In the genomic region with DNA sequence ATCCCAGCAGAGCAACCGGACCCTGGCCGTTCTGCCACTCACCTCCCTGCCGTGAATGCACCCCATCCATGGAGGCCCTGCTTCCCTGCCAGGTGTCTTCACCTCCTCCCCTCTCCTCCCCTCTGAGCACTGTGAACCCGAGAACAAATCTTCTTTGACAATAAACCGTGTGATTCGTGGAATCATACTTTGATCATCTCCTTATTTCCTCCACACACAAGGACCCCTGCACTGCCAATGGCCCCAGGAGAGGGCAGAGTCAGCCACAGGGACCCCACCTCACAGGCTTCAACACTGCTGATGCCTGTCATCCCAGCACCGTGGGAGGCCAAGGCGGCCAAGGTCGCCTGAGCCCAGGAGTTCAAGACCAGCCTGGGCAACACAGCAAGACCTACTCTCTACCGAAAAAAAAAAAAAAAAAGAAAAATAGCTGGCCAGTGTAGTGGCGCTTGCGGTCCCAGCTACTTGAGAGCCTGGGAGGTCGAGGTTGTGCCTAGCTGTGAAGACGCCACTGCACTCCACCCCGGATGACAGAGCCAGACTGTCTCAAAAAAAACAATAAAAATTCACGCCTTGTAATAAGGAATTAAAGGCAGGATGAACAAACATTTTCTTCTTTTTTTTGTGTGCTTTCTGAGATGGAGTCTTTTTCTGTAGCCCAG, we compare ENCODE assay signal across 8 cellular contexts. TPM values are rescaled to one million over a fixed set of nuclear protein-coding genes. Genes with fewer than 3 reads are reported as not detected.
DNase-seq lines count a peak whose midpoint lies in the region; ATAC-seq and TF ChIP-seq lines count a peak whose summit lies in the region.

No MANE protein-coding gene starts in this region.

- H3K36me3 ChIP-seq in H7 (replicated peaks; ENCODE audit: control insufficient read depth, insufficient read depth, low read length): peaks cover 7% of the 10 kb centered on the region
- H3K36me3 ChIP-seq in lower lobe of right lung: peaks cover 6% of the 10 kb centered on the region
- no peaks in the 10 kb centered on the region for H3K36me3 ChIP-seq in prostate gland

- H3K4me1 Mint-ChIP-seq in activated naive CD8-positive, alpha-beta T cell (ENCODE audit: low read depth): peaks cover 34% of the 10 kb centered on the region

- peaks cover 2% of the 10 kb centered on the region for H3K36me3 Mint-ChIP-seq in activated naive CD8-positive, alpha-beta T cell

- H3K27ac ChIP-seq in 22Rv1 (peak overlapping the region; percentile 85), lower lobe of right lung (no peak overlapping the region), prostate gland (no peak overlapping the region)

- intact Hi-C loops in lower lobe of right lung (cut with DNase I): no loop called here
- intact Hi-C loops in prostate gland (cut with DNase I): loop anchor here (10.0 kb wide), 1 partner anchor 149 kb away; a partner anchor contains a TSS

- H3K27me3 Mint-ChIP-seq in activated naive CD8-positive, alpha-beta T cell: no peaks in the 10 kb centered on the region

- 61% methylated on average over 16 of the region's 16 CpGs for WGBS in prostate gland

- peak overlapping the region; percentile 94 for H3K4me3 Mint-ChIP-seq in activated naive CD8-positive, alpha-beta T cell

- TF ChIP-seq CTCF in 22Rv1 (IDR thresholded peaks at IDR 0.05) (no peak), lower lobe of right lung (IDR thresholded peaks at IDR 0.05) (no peak), prostate gland (IDR thresholded peaks at IDR 0.05) (no peak)

- H3K9me3 ChIP-seq in lower lobe of right lung (no peaks in the 10 kb centered on the region), prostate gland (no peaks in the 10 kb centered on the region)

- H3K4me3 ChIP-seq in H7 (ENCODE audit: insufficient read depth, low read depth, low read length) (peak overlapping the region; percentile 76), lower lobe of right lung (peak overlapping the region; percentile 86), prostate gland (no peak overlapping the region)

- no peaks in the 10 kb centered on the region for H3K9me3 Mint-ChIP-seq in activated naive CD8-positive, alpha-beta T cell (ENCODE audit: low read depth)

- ATAC-seq in lower lobe of right lung: no peak
- no peak for ATAC-seq in GM21526 (IDR thresholded peaks at IDR 0.05; ENCODE audit: low FRiP score, unreplicated experiment)

- H3K4me1 ChIP-seq in lower lobe of right lung (peaks cover 60% of the 10 kb centered on the region), prostate gland (replicated peaks) (peaks cover 36% of the 10 kb centered on the region)

- DNase-seq in H7 (no peak), lower lobe of right lung (no peak), prostate gland (ENCODE audit: low spot score) (no peak), A172 (ENCODE audit: low spot score) (no peak)
- no peak for DNase-seq in stimulated activated CD4-positive, alpha-beta T cell treated with anti-CD3 and anti-CD28 coated beads, Interleukin-2, amount 100 ng/mL, for 48 hours

- no peak for TF ChIP-seq POLR2A in prostate gland (IDR thresholded peaks at IDR 0.05)

- H3K27ac Mint-ChIP-seq in activated naive CD8-positive, alpha-beta T cell: peak overlapping the region; percentile 81

- no peaks in the 10 kb centered on the region; the same call in 1 of the 2 replicates for H3K27me3 ChIP-seq in H7 (ENCODE audit: control insufficient read depth, insufficient read depth, low read length)
- H3K27me3 ChIP-seq in lower lobe of right lung (ENCODE audit: low read depth): no peaks in the 10 kb centered on the region
- no peaks in the 10 kb centered on the region for H3K27me3 ChIP-seq in prostate gland (replicated peaks; ENCODE audit: insufficient read depth)

RNA-seq across cellular contexts. Expression of a gene that starts 1.1 kb away (rescaled TPM):
- total RNA-seq in H7 (2014; rRNA removed; shearing (Covaris generic)): 69.5 and 75.1 TPM in 2 replicates
- total RNA-seq in lower lobe of right lung (5.0 TPM), prostate gland (10 to 100 TPM; 24.7 to 33.2 TPM)
- total RNA-seq in A172 (2014; rRNA removed; shearing (Covaris generic)): 24.4 and 24.5 TPM in 2 replicates

RNA-seq across cellular contexts. Expression of a gene that starts 1.4 kb away (rescaled TPM):
- 52.8 and 60.9 TPM in 2 replicates for total RNA-seq in H7 (2014; rRNA removed; shearing (Covaris generic))
- 49.4 TPM for total RNA-seq in lower lobe of right lung
- 100 to 1,000 TPM; 162 to 215 TPM for total RNA-seq in prostate gland
- 47.5 and 57.4 TPM in 2 replicates for total RNA-seq in A172 (2014; rRNA removed; shearing (Covaris generic))

Comparison
In these comparisons a context has a peak if more than half of its experiments do, and no peak if none do; other contexts are left out.
1. H3K4me3 ChIP-seq: peak in H7 (single experiment) and lower lobe of right lung (single experiment); none in prostate gland (0 of 2).